8 cellular contexts compared by ENCODE assay signal in genomic region chr4:40897557-40898203, GRCh38.
DNase-seq lines count a peak whose midpoint lies in the region; ATAC-seq and TF ChIP-seq lines count a peak whose summit lies in the region.

No MANE protein-coding gene starts in this region.

- intact Hi-C loops in ovary (cut with DNase I) = no loop called here

- no peak for TF ChIP-seq POLR2A in ovary (IDR thresholded peaks at IDR 0.05)
- TF ChIP-seq POLR2A in tibial nerve (IDR thresholded peaks at IDR 0.05) = no peak

- H3K9me3 ChIP-seq in ovary (no peaks in the 10 kb centered on the region), tibial nerve (no peaks in the 10 kb centered on the region)

- TF ChIP-seq CTCF in RWPE1 (conservative IDR thresholded peaks at IDR 0.05; ENCODE audit: low read depth) = peak; percentile 85
- TF ChIP-seq CTCF in ovary (IDR thresholded peaks at IDR 0.05) = peak; percentile 48 to 74 (median 61)
- peak; percentile 65 to 77 (median 71) for TF ChIP-seq CTCF in tibial nerve (IDR thresholded peaks at IDR 0.05)

- H3K27me3 ChIP-seq in ovary = no peaks in the 10 kb centered on the region
- no peaks in the 10 kb centered on the region for H3K27me3 ChIP-seq in tibial nerve

- H3K4me1 ChIP-seq in ovary (ENCODE audit: insufficient read depth) = no peaks in the 10 kb centered on the region
- no peaks in the 10 kb centered on the region for H3K4me1 ChIP-seq in tibial nerve

- ATAC-seq in GM19463 (IDR thresholded peaks at IDR 0.05; ENCODE audit: unreplicated experiment) = peak; percentile 88

- WGBS in ovary, 3 donors = 36 to 42% (median 39%) methylated on average over 10 of the region's 10 CpGs
- 32 to 37% methylated on average over 10 of the region's 10 CpGs for WGBS in tibial nerve, 2 donors

- H3K27ac ChIP-seq in RWPE1 (no peak overlapping the region), ovary (no peak overlapping the region), tibial nerve (no peak overlapping the region)

- TF ChIP-seq EP300 in ovary (IDR thresholded peaks at IDR 0.05) (no peak), tibial nerve (IDR thresholded peaks at IDR 0.05) (no peak)

- no peaks in the 10 kb centered on the region for H3K36me3 ChIP-seq in ovary
- H3K36me3 ChIP-seq in tibial nerve = peaks cover 0 to 17% (median 0%) of the 10 kb centered on the region in 3 donors

- DNase-seq in CD1c-positive myeloid dendritic cell (ENCODE audit: extremely low spot score) (peak; percentile 80), Kasumi-1 (lab: John Stamatoyannopoulos, UW) (peak; percentile 68 to 74), RWPE1 (ENCODE audit: low spot score) (peak; percentile 75), foreskin melanocyte (peak; percentile 39), ovary (peak; percentile 64 to 81 (median 73)), tibial nerve (ENCODE audit: low spot score in 2 of 2) (peak in 1 of 2 donors; percentile 53)
- peak; percentile 29 for DNase-seq in activated effector memory CD4-positive, alpha-beta T cell treated with Interleukin-2 at 50 U/mL for 16 hours

- CTCF ChIA-PET in RWPE1 (lab: Yijun Ruan, JAX) = interaction anchor here (0.6 to 1.7 kb wide), 16 partner anchors 10 to 752 kb away, joined by 3 to 9 read pairs (median 3); no protein-coding TSS in a partner anchor

- POLR2A ChIA-PET in RWPE1 (lab: Yijun Ruan, JAX; ENCODE audit: low non-redundant PET) = no interaction called here

- H3K4me3 ChIP-seq in ovary = no peak overlapping the region
- no peak overlapping the region for H3K4me3 ChIP-seq in tibial nerve
